11 cellular contexts compared by ENCODE assay signal in the genomic region with DNA sequence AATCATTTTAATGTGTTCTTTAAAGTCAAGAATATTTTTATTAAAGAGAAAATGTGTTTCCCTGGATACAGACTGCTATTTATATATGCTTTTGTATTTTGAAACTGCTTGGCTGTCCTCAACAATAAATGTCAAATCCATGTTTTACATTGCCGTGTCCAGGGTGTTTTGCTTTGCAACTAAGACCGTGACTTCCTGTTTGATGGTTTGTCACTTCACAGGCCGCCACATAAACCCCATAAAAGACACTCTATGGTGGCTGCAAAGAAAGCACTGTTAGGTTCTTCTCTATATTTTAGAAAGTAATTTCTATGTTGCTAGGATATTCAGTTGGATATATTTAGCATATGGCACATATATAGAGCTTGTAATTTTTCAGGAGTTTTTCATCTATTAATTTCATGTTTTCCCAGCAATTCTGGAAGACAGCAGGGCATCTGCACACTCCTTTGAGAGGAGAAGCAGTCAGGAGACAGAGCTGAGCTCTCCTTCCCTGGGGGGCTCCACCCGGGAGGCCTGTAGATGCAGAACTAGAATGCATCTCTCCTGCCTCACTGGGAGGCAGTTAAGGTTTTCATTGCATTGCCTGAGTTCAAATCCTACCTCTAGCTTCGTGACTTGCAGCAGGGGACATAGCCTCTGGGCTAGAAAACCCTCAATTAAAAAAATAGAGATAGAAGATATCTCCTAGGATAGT. TPM values are rescaled to one million over a fixed set of nuclear protein-coding genes. Genes with fewer than 3 reads are reported as not detected.
DNase-seq lines count a peak whose midpoint lies in the region; ATAC-seq, FAIRE-seq and TF ChIP-seq lines count a peak whose summit lies in the region.
"Had no signal": no experiment of that assay in that cellular context is flagged by ENCODE, and none has a peak within 500 bp of the region (broad histone marks: within the 10 kb centered on the region; RNA-seq: fewer than 3 reads in every experiment).

No MANE protein-coding gene starts in this region.

- H3K4me1 ChIP-seq in osteoblast (ENCODE audit: insufficient read depth, low read length), result peaks cover 13% of the 10 kb centered on the region

- CTCF ChIA-PET in HEK293T (lab: Yijun Ruan, JAX), result interaction anchor here (0.6 to 2.4 kb wide), 2 partner anchors 8 to 70 kb away, joined by 5 to 8 read pairs; no protein-coding TSS in a partner anchor

- H3K36me3 ChIP-seq in osteoblast (ENCODE audit: insufficient read depth, low read length), result no peaks in the 10 kb centered on the region

- H2AFZ ChIP-seq in osteoblast (ENCODE audit: low read length), result no peak overlapping the region

- peaks cover 76% of the 10 kb centered on the region for H3K4me1 Mint-ChIP-seq in activated naive CD8-positive, alpha-beta T cell treated with anti-CD3 and anti-CD28 coated beads for 36 hours

- H3K4me2 ChIP-seq in osteoblast (ENCODE audit: insufficient read depth, low read length), result no peak overlapping the region

- FAIRE-seq in GM19239 (lab: Jason Lieb, UNC), result peak; percentile 98
- FAIRE-seq: keratinocyte had no signal

- H3K79me2 ChIP-seq in osteoblast (ENCODE audit: insufficient read depth, low read length), result no peaks in the 10 kb centered on the region

- POLR2A ChIA-PET in HEK293T (lab: Yijun Ruan, JAX), result interaction anchor here (1.5 kb wide), 1 partner anchor 16 kb away, joined by 5 read pairs; no protein-coding TSS in a partner anchor

- DNase-seq in GM19239 (ENCODE audit: insufficient read length, low spot score), result no peak
- peak; percentile 36 for DNase-seq in RPMI8226
- no peak for DNase-seq in activated naive CD8-positive, alpha-beta T cell treated with anti-CD3 and anti-CD28 coated beads for 36 hours
- peak; percentile 44 for DNase-seq in osteoblast (ENCODE audit: insufficient read length, low spot score, missing footprints)
- no peak for DNase-seq in HEK293T (ENCODE audit: extremely low spot score)
- DNase-seq: esophagus squamous epithelium, NCI-H345 had no signal

- no peaks in the 10 kb centered on the region for H3K27me3 Mint-ChIP-seq in activated naive CD8-positive, alpha-beta T cell treated with anti-CD3 and anti-CD28 coated beads for 36 hours

- H3K27ac Mint-ChIP-seq in activated naive CD8-positive, alpha-beta T cell treated with anti-CD3 and anti-CD28 coated beads for 36 hours, result peak overlapping the region; percentile 82

- no peaks in the 10 kb centered on the region for H3K27me3 ChIP-seq in osteoblast (ENCODE audit: insufficient read depth, low read length)
- H3K27me3 ChIP-seq: esophagus squamous epithelium had no signal

- no peaks in the 10 kb centered on the region for H4K20me1 ChIP-seq in osteoblast (ENCODE audit: insufficient read depth, low read length)

- peaks cover 34% of the 10 kb centered on the region for H3K36me3 Mint-ChIP-seq in activated naive CD8-positive, alpha-beta T cell treated with anti-CD3 and anti-CD28 coated beads for 36 hours

- H3K9me3 Mint-ChIP-seq in activated naive CD8-positive, alpha-beta T cell treated with anti-CD3 and anti-CD28 coated beads for 36 hours, result no peaks in the 10 kb centered on the region

- H3K27ac ChIP-seq in osteoblast (ENCODE audit: low read depth, low read length), result no peak overlapping the region

- H3K4me3 Mint-ChIP-seq in activated naive CD8-positive, alpha-beta T cell treated with anti-CD3 and anti-CD28 coated beads for 36 hours, result peak overlapping the region; percentile 52

- no peak for TF ChIP-seq CTCF in osteoblast (IDR thresholded peaks at IDR 0.05; ENCODE audit: extremely low read depth, low read depth, low read length)

- no peak overlapping the region for H3K4me3 ChIP-seq in osteoblast (ENCODE audit: insufficient read depth, low read length)
- H3K4me3 ChIP-seq: esophagus squamous epithelium had no signal

- ATAC-seq in HG03442 (IDR thresholded peaks at IDR 0.05; ENCODE audit: unreplicated experiment) (no peak), GM18517 (IDR thresholded peaks at IDR 0.05; ENCODE audit: unreplicated experiment) (no peak), HG03280 (IDR thresholded peaks at IDR 0.05; ENCODE audit: unreplicated experiment) (no peak)

- H3K9me3 ChIP-seq in osteoblast (ENCODE audit: low read depth, low read length), result no peaks in the 10 kb centered on the region
- H3K9me3 ChIP-seq: esophagus squamous epithelium had no signal

TF ChIP-seq in HEK293T, 16 proteins besides CTCF, POLR2A, EP300 and RAD21:
- TF ChIP-seq TARDBP (IDR thresholded peaks at IDR 0.05), result no peak
- no peak for TF ChIP-seq SP1 (IDR thresholded peaks at IDR 0.05)
- TF ChIP-seq FOXA1 (IDR thresholded peaks at IDR 0.05), result no peak

RNA-seq across cellular contexts. Expression of gene PRDM2, which starts 33.1 kb away (rescaled TPM):
- 10 to 100 TPM; 47.3 to 57.5 TPM for total RNA-seq in activated naive CD8-positive, alpha-beta T cell treated with anti-CD3 and anti-CD28 coated beads for 36 hours
- 12.7 and 17.4 TPM in 2 replicates for total RNA-seq in osteoblast

Comparison
In these comparisons a context has a peak if more than half of its experiments do, and no peak if none do; other contexts are left out.
1. DNase-seq: peak in RPMI8226 (single experiment) and osteoblast (single experiment); none in GM19239 (single experiment), activated naive CD8-positive, alpha-beta T cell treated with anti-CD3 and anti-CD28 coated beads for 36 hours (single experiment) and HEK293T (single experiment).